16 cellular contexts compared by ENCODE assay signal in genomic region chr2:39335930-39336329, GRCh38.
DNase-seq lines count a peak whose midpoint lies in the region; ATAC-seq and TF ChIP-seq lines count a peak whose summit lies in the region.
"Had no signal": no experiment of that assay in that cellular context is flagged by ENCODE, and none has a peak within 500 bp of the region (broad histone marks: within the 10 kb centered on the region; RNA-seq: fewer than 3 reads in every experiment).

No MANE protein-coding gene starts in this region.

- H3K9ac ChIP-seq in HUES48 (ENCODE audit: low read depth, low read length): no peak overlapping the region
- H3K9ac ChIP-seq: BLaER1 treated with 17β-estradiol and CSF1 and Interleukin-3, amounts not matched to agents 10 nM and 100 nM had no signal

- peak overlapping the region; percentile 51 for H3K27ac ChIP-seq in HUES48 (ENCODE audit: low read depth, low read length)
- H3K27ac ChIP-seq in psoas muscle: peak overlapping the region; percentile 30
- H3K27ac ChIP-seq: BLaER1 treated with 17β-estradiol and CSF1 and Interleukin-3, amounts not matched to agents 10 nM and 100 nM; HL-60 had no signal

- DNase-seq in Right ventricle myocardium superior: no peak
- DNase-seq in Right ventricle myocardium inferior (ENCODE audit: missing footprints): no peak
- DNase-seq in COLO668 (lab: John Stamatoyannopoulos, UW; ENCODE audit: unreplicated experiment): peak; percentile 3
- DNase-seq in psoas muscle: no peak
- DNase-seq: ACHN; CD4-positive, CD25-positive, alpha-beta regulatory T cell; DND-41; GDM1; HCEC 1CT; HFFc6; IMR-90 had no signal

- TF ChIP-seq CTCF in psoas muscle (IDR thresholded peaks at IDR 0.05): no peak

- H3K27me3 ChIP-seq in HUES48 (ENCODE audit: control insufficient read depth, insufficient read depth, low read length): no peaks in the 10 kb centered on the region
- no peaks in the 10 kb centered on the region for H3K27me3 ChIP-seq in psoas muscle (ENCODE audit: insufficient read depth in 3 of 3, low read length in 2 of 3)
- H3K27me3 ChIP-seq: BLaER1 treated with 17β-estradiol and CSF1 and Interleukin-3, amounts not matched to agents 10 nM and 100 nM had no signal

- H3K4me1 ChIP-seq in HUES48 (ENCODE audit: control insufficient read depth, insufficient read depth, low read length) (peaks cover 12% of the 10 kb centered on the region), psoas muscle (peaks cover 22% of the 10 kb centered on the region)
- H3K4me1 ChIP-seq: BLaER1 treated with 17β-estradiol and CSF1 and Interleukin-3, amounts not matched to agents 10 nM and 100 nM had no signal

- no peaks in the 10 kb centered on the region for H3K9me3 ChIP-seq in HUES48 (ENCODE audit: control insufficient read depth, insufficient read depth, low read length)
- H3K9me3 ChIP-seq in psoas muscle: no peaks in the 10 kb centered on the region
- H3K9me3 ChIP-seq: BLaER1 treated with 17β-estradiol and CSF1 and Interleukin-3, amounts not matched to agents 10 nM and 100 nM had no signal

- intact Hi-C loops in Right ventricle myocardium superior (cut with DNase I): no loop called here
- intact Hi-C loops in Right ventricle myocardium inferior (cut with DNase I): no loop called here
- intact Hi-C loops in psoas muscle (cut with DNase I): no loop called here

- 38 to 88% (median 63%) methylated on average over 3 of the region's 3 CpGs for WGBS in psoas muscle, 3 donors

- ATAC-seq in Right ventricle myocardium superior (ENCODE audit: poor library complexity) (peak; percentile 48), Right ventricle myocardium inferior (no peak), psoas muscle (peak in 2 of 4 donors; percentile 68 to 70), HG03135 (IDR thresholded peaks at IDR 0.05; ENCODE audit: unreplicated experiment) (no peak), GM18498 (IDR thresholded peaks at IDR 0.05; ENCODE audit: unreplicated experiment) (no peak)

- H3K36me3 ChIP-seq in HUES48 (ENCODE audit: control insufficient read depth, insufficient read depth, low read length): peaks cover 7% of the 10 kb centered on the region
- peaks cover 0 to 18% of the 10 kb centered on the region in 2 donors for H3K36me3 ChIP-seq in psoas muscle (ENCODE audit: insufficient read depth in 1 of 2, low read depth in 1 of 2)

- no peak overlapping the region for H3K4me3 ChIP-seq in HUES48 (ENCODE audit: low read depth, low read length)
- H3K4me3 ChIP-seq in psoas muscle: no peak overlapping the region
- H3K4me3 ChIP-seq: BLaER1 treated with 17β-estradiol and CSF1 and Interleukin-3, amounts not matched to agents 10 nM and 100 nM had no signal
